11 cellular contexts compared by ENCODE assay signal in genomic region chr12:57096748-57097553, GRCh38. TPM values are rescaled to one million over a fixed set of nuclear protein-coding genes. Genes with fewer than 3 reads are reported as not detected.
DNase-seq lines count a peak whose midpoint lies in the region; ATAC-seq and TF ChIP-seq lines count a peak whose summit lies in the region.
"Had no signal": no experiment of that assay in that cellular context is flagged by ENCODE, and none has a peak within 500 bp of the region (broad histone marks: within the 10 kb centered on the region; RNA-seq: fewer than 3 reads in every experiment).

No MANE protein-coding gene starts in this region.

- no peak for ATAC-seq in HG03457 (IDR thresholded peaks at IDR 0.05; ENCODE audit: unreplicated experiment)
- ATAC-seq: gastrocnemius medialis had no signal

- no peak overlapping the region for H3K4me3 ChIP-seq in A673 (ENCODE audit: low read depth, low read length, poor library complexity, severe bottlenecking)
- H3K4me3 ChIP-seq: gastrocnemius medialis had no signal

- H3K4me1 Mint-ChIP-seq in activated naive CD8-positive, alpha-beta T cell treated with anti-CD3 and anti-CD28 coated beads for 36 hours, result peaks cover 57% of the 10 kb centered on the region
- peaks cover 43% of the 10 kb centered on the region for H3K4me1 Mint-ChIP-seq in mesothelial cell of epicardium

- intact Hi-C loops in A673 (cut with micrococcal nuclease; ENCODE audit: unreplicated experiment), result no loop called here

- BruUV-seq in A673 (replicated peaks; lab: Mats Ljungman, UMichigan), result no TSS peak

- H3K27ac ChIP-seq in A673 (ENCODE audit: low read depth, low read length, poor library complexity, severe bottlenecking), result peak overlapping the region; percentile 50
- H3K27ac ChIP-seq: gastrocnemius medialis had no signal

- peaks cover 69% of the 10 kb centered on the region for H3K36me3 ChIP-seq in A673 (ENCODE audit: insufficient read depth, low read length, poor library complexity, severe bottlenecking)

- no peaks in the 10 kb centered on the region for H3K9me3 ChIP-seq in A673 (ENCODE audit: low read depth, low read length, poor library complexity, severe bottlenecking)
- H3K9me3 ChIP-seq: gastrocnemius medialis had no signal

- H3K4me1 ChIP-seq in A673 (ENCODE audit: insufficient read depth, low read length, poor library complexity, severe bottlenecking), result peaks cover 32% of the 10 kb centered on the region

- in situ Hi-C loops in GM13977 (cut with MboI; ENCODE audit: low pct_unique_long_range_greater_than_20kb, low sequenced_read_pairs, unreplicated experiment), result no loop called here
- in situ Hi-C loops in KBM-7 (cut with MboI; ENCODE audit: low pct_unique_long_range_greater_than_20kb, low sequenced_read_pairs), result no loop called here

- H3K27ac Mint-ChIP-seq in activated naive CD8-positive, alpha-beta T cell treated with anti-CD3 and anti-CD28 coated beads for 36 hours, result peak overlapping the region; percentile 92
- H3K27ac Mint-ChIP-seq in mesothelial cell of epicardium, result peak overlapping the region; percentile 95

- CTCF ChIA-PET in A673 (lab: Charles Lee), result no interaction called here

- DNase-seq in A673 (ENCODE audit: low spot score) (no peak), GM13977 (ENCODE audit: low spot score) (peak; percentile 4), mesothelial cell of epicardium (ENCODE audit: low spot score in 2 of 2, unreplicated experiment in 2 of 2) (no peak), DMS53 treated with DMSO at 0.1 percent for 48 hours (lab: John Stamatoyannopoulos, UW; ENCODE audit: unreplicated experiment) (no peak), A172 (ENCODE audit: low spot score) (no peak), KBM-7 (no peak)
- DNase-seq in activated naive CD8-positive, alpha-beta T cell treated with anti-CD3 and anti-CD28 coated beads for 36 hours, result no peak
- DNase-seq: cortex of kidney, gastrocnemius medialis had no signal

- TF ChIP-seq CTCF in A673 (conservative IDR thresholded peaks at IDR 0.05; ENCODE audit: low read depth, low read length) (no peak), GM13977 (IDR thresholded peaks at IDR 0.05; ENCODE audit: extremely low read depth, insufficient read depth, missing control alignments) (no peak), mesothelial cell of epicardium (IDR thresholded peaks at IDR 0.05; ENCODE audit: unreplicated experiment) (no peak)

- H3K27me3 ChIP-seq in A673 (replicated peaks; ENCODE audit: insufficient read depth, low read depth, low read length, poor library complexity), result no peaks in the 10 kb centered on the region
- H3K27me3 ChIP-seq: gastrocnemius medialis had no signal

- H3K4me3 Mint-ChIP-seq in activated naive CD8-positive, alpha-beta T cell treated with anti-CD3 and anti-CD28 coated beads for 36 hours, result no peak overlapping the region
- H3K4me3 Mint-ChIP-seq in mesothelial cell of epicardium, result no peak overlapping the region

- no peaks in the 10 kb centered on the region for H3K9me3 Mint-ChIP-seq in activated naive CD8-positive, alpha-beta T cell treated with anti-CD3 and anti-CD28 coated beads for 36 hours
- H3K9me3 Mint-ChIP-seq in mesothelial cell of epicardium, result no peaks in the 10 kb centered on the region

- peaks cover 48% of the 10 kb centered on the region for H3K36me3 Mint-ChIP-seq in activated naive CD8-positive, alpha-beta T cell treated with anti-CD3 and anti-CD28 coated beads for 36 hours
- H3K36me3 Mint-ChIP-seq in mesothelial cell of epicardium, result peaks cover 28% of the 10 kb centered on the region

- H3K27me3 Mint-ChIP-seq in activated naive CD8-positive, alpha-beta T cell treated with anti-CD3 and anti-CD28 coated beads for 36 hours, result no peaks in the 10 kb centered on the region
- no peaks in the 10 kb centered on the region for H3K27me3 Mint-ChIP-seq in mesothelial cell of epicardium (ENCODE audit: low read depth)

- POLR2A ChIA-PET in A673 (lab: Charles Lee; ENCODE audit: low non-redundant PET), result interaction anchor here (0.6 kb wide), 1 partner anchor 413 kb away, joined by 13 read pairs; no protein-coding TSS in a partner anchor

RNA-seq across cellular contexts. Expression of gene NAB2, which starts 8.0 kb away (rescaled TPM):
- total RNA-seq in A673 (2021) (58.0 and 61.8 TPM in 2 replicates), mesothelial cell of epicardium (52.7 to 53.7 TPM (median 52.9 TPM) in 3 replicates)
- 10 to 100 TPM; 47.2 to 48.0 TPM for total RNA-seq in activated naive CD8-positive, alpha-beta T cell treated with anti-CD3 and anti-CD28 coated beads for 36 hours
- 18.9 and 22.4 TPM in 2 replicates for total RNA-seq in A172 (2014; rRNA removed; shearing (Covaris generic))

RNA-seq across cellular contexts. Expression of gene STAT6, which starts 14.2 kb away (rescaled TPM):
- total RNA-seq in A673 (2021) (96.3 and 111 TPM in 2 replicates), mesothelial cell of epicardium (151 to 167 TPM (median 160 TPM) in 3 replicates)
- total RNA-seq in activated naive CD8-positive, alpha-beta T cell treated with anti-CD3 and anti-CD28 coated beads for 36 hours, result 100 to 1,000 TPM; 256 to 259 TPM
- 15.2 and 18.4 TPM in 2 replicates for total RNA-seq in A172 (2014; rRNA removed; shearing (Covaris generic))

RNA-seq across cellular contexts. Expression of gene NEMP1, which starts 18.4 kb away (rescaled TPM):
- total RNA-seq in A673 (2021), result 57.8 and 68.6 TPM in 2 replicates
- total RNA-seq in activated naive CD8-positive, alpha-beta T cell treated with anti-CD3 and anti-CD28 coated beads for 36 hours, result 10 to 100 TPM; 50.5 to 51.2 TPM
- total RNA-seq in mesothelial cell of epicardium, result 19.7 to 23.2 TPM (median 21.8 TPM) in 3 replicates
- total RNA-seq in A172 (2014; rRNA removed; shearing (Covaris generic)), result 26.3 and 28.0 TPM in 2 replicates

RNA-seq across cellular contexts. Expression of gene LRP1, which starts 31.3 kb away (rescaled TPM):
- total RNA-seq in A673 (2021), result 31.0 and 43.6 TPM in 2 replicates
- 1 to 10 TPM; 1.3 to 2.0 TPM for total RNA-seq in activated naive CD8-positive, alpha-beta T cell treated with anti-CD3 and anti-CD28 coated beads for 36 hours
- 229 to 253 TPM (median 243 TPM) in 3 replicates for total RNA-seq in mesothelial cell of epicardium
- 34.1 and 35.5 TPM in 2 replicates for total RNA-seq in A172 (2014; rRNA removed; shearing (Covaris generic))

RNA-seq across cellular contexts. Expression of gene MYO1A, which starts 47.0 kb away (rescaled TPM):
- total RNA-seq in A673 (2021), result 1.1 and 1.2 TPM in 2 replicates
- total RNA-seq in activated naive CD8-positive, alpha-beta T cell treated with anti-CD3 and anti-CD28 coated beads for 36 hours, result 1 to 10 TPM; 1.3 to 1.4 TPM
- total RNA-seq in mesothelial cell of epicardium, result 0.22 to 0.59 TPM (median 0.27 TPM) in 3 replicates
- total RNA-seq in A172 (2014; rRNA removed; shearing (Covaris generic)), result not detected in 2 replicates
- total RNA-seq: skeletal muscle tissue had no signal
